Comparison of ENCODE assay signal across 20 cellular contexts in genomic region chr6:134480593-134480992, GRCh38.
DNase-seq lines count a peak whose midpoint lies in the region; ATAC-seq and TF ChIP-seq lines count a peak whose summit lies in the region.
"Had no signal": no experiment of that assay in that cellular context is flagged by ENCODE, and none has a peak within 500 bp of the region (broad histone marks: within the 10 kb centered on the region; RNA-seq: fewer than 3 reads in every experiment).

No MANE protein-coding gene starts in this region.

- no peaks in the 10 kb centered on the region for H3K36me3 Mint-ChIP-seq in T-helper 2 cell treated with Interferon-gamma antibody and Interleukin-4, amounts not matched to agents 5 μg/mL and 100 μg/mL, for 36 hours (ENCODE audit: low read depth)
- H3K36me3 Mint-ChIP-seq: activated CD8-positive, alpha-beta memory T cell treated with anti-CD3 and anti-CD28 coated beads, Interleukin-2, amount 10 ng/mL, durations not matched to agents 7 days and 5 days; mesothelial cell of epicardium; type B pancreatic cell had no signal

- H3K27me3 Mint-ChIP-seq in T-helper 2 cell treated with Interferon-gamma antibody and Interleukin-4, amounts not matched to agents 5 μg/mL and 100 μg/mL, for 36 hours (ENCODE audit: low read depth): no peaks in the 10 kb centered on the region
- H3K27me3 Mint-ChIP-seq: activated CD8-positive, alpha-beta memory T cell treated with anti-CD3 and anti-CD28 coated beads, Interleukin-2, amount 10 ng/mL, durations not matched to agents 7 days and 5 days; CD4-positive, alpha-beta T cell had no signal

- peaks cover 0 to 15% (median 8%) of the 10 kb centered on the region in 4 donors for H3K4me1 ChIP-seq in stomach
- no peaks in the 10 kb centered on the region for H3K4me1 ChIP-seq in uterus

- H3K27ac ChIP-seq in stomach: peak overlapping the region in 4 of 5 donors; percentile 43 to 49 (median 46)
- H3K27ac ChIP-seq in uterus: no peak overlapping the region
- H3K27ac ChIP-seq: SJSA1 had no signal

- H3K4me3 ChIP-seq in astrocyte of the cerebellum (ENCODE audit: low read depth, low read length): no peak overlapping the region
- no peak overlapping the region for H3K4me3 ChIP-seq in fibroblast of pulmonary artery (replicated peaks; ENCODE audit: low read depth, low read length)
- H3K4me3 ChIP-seq in stomach: no peak overlapping the region
- no peak overlapping the region for H3K4me3 ChIP-seq in uterus
- H3K4me3 ChIP-seq: SJSA1 had no signal

- ATAC-seq in left cardiac atrium (peak in 1 of 2 donors; percentile 59), left ventricle myocardium superior (no peak), HG03565 (IDR thresholded peaks at IDR 0.05; ENCODE audit: unreplicated experiment) (no peak)
- ATAC-seq: activated CD8-positive, alpha-beta memory T cell treated with anti-CD3 and anti-CD28 coated beads, Interleukin-2, amount 10 ng/mL, durations not matched to agents 7 days and 5 days had no signal

- H3K36me3 ChIP-seq in stomach: no peaks in the 10 kb centered on the region
- H3K36me3 ChIP-seq in uterus: no peaks in the 10 kb centered on the region
- H3K36me3 ChIP-seq: SJSA1 had no signal

- no peaks in the 10 kb centered on the region for H3K9me3 Mint-ChIP-seq in T-helper 2 cell treated with Interferon-gamma antibody and Interleukin-4, amounts not matched to agents 5 μg/mL and 100 μg/mL, for 36 hours
- H3K9me3 Mint-ChIP-seq: CD4-positive, alpha-beta T cell; mesothelial cell of epicardium had no signal

- H3K9me3 ChIP-seq in stomach (no peaks in the 10 kb centered on the region), uterus (no peaks in the 10 kb centered on the region)
- H3K9me3 ChIP-seq: SJSA1 had no signal

- TF ChIP-seq CTCF in astrocyte of the cerebellum (IDR thresholded peaks at IDR 0.05; ENCODE audit: low read depth, low read length, missing control alignments): no peak
- TF ChIP-seq CTCF in fibroblast of pulmonary artery (IDR thresholded peaks at IDR 0.05; ENCODE audit: low read length, missing control alignments): no peak
- TF ChIP-seq CTCF in stomach (IDR thresholded peaks at IDR 0.05): no peak
- TF ChIP-seq CTCF in uterus (IDR thresholded peaks at IDR 0.05): no peak

- TF ChIP-seq EP300 in stomach (IDR thresholded peaks at IDR 0.05): no peak

- H3K4me1 Mint-ChIP-seq in T-helper 2 cell treated with Interferon-gamma antibody and Interleukin-4, amounts not matched to agents 5 μg/mL and 100 μg/mL, for 36 hours (ENCODE audit: low read depth): peaks cover 6% of the 10 kb centered on the region
- H3K4me1 Mint-ChIP-seq: mesothelial cell of epicardium had no signal

- intact Hi-C loops in left cardiac atrium (cut with DNase I): no loop called here
- intact Hi-C loops in left ventricle myocardium superior (cut with micrococcal nuclease): no loop called here
- intact Hi-C loops in stomach (cut with DNase I; ENCODE audit: low total_unique reads): no loop called here
- intact Hi-C loops in uterus (cut with DNase I; ENCODE audit: low total_unique reads): no loop called here

- DNase-seq in left cardiac atrium (peak; percentile 46), left ventricle myocardium superior (no peak), astrocyte of the cerebellum (ENCODE audit: low read depth) (peak; percentile 60), fibroblast of pulmonary artery (ENCODE audit: low read depth) (peak; percentile 59), stomach (peak; percentile 83), uterus (no peak)
- no peak for DNase-seq in T-helper 2 cell treated with Interferon-gamma antibody and Interleukin-4, amounts not matched to agents 5 μg/mL and 100 μg/mL, for 36 hours (ENCODE audit: low spot score)
- DNase-seq: activated CD4-positive, alpha-beta T cell treated with anti-CD3 and anti-CD28 coated beads for 1 hour; activated CD8-positive, alpha-beta memory T cell treated with anti-CD3 and anti-CD28 coated beads, Interleukin-2, amount 10 ng/mL, durations not matched to agents 7 days and 5 days; amygdala; CD4-positive, alpha-beta T cell; DND-41; NCI-H1694 treated with DMSO at 0.1 percent for 48 hours; NCI-H510A; stimulated activated naive CD4-positive, alpha-beta T cell; T1000 had no signal

- H3K4me3 Mint-ChIP-seq in T-helper 2 cell treated with Interferon-gamma antibody and Interleukin-4, amounts not matched to agents 5 μg/mL and 100 μg/mL, for 36 hours: no peak overlapping the region
- H3K4me3 Mint-ChIP-seq: activated CD8-positive, alpha-beta memory T cell treated with anti-CD3 and anti-CD28 coated beads, Interleukin-2, amount 10 ng/mL, durations not matched to agents 7 days and 5 days; CD4-positive, alpha-beta T cell; mesothelial cell of epicardium; type B pancreatic cell had no signal

- no peak overlapping the region for H3K27ac Mint-ChIP-seq in T-helper 2 cell treated with Interferon-gamma antibody and Interleukin-4, amounts not matched to agents 5 μg/mL and 100 μg/mL, for 36 hours
- H3K27ac Mint-ChIP-seq: activated CD8-positive, alpha-beta memory T cell treated with anti-CD3 and anti-CD28 coated beads, Interleukin-2, amount 10 ng/mL, durations not matched to agents 7 days and 5 days; CD4-positive, alpha-beta T cell; mesothelial cell of epicardium; type B pancreatic cell had no signal

- H3K27me3 ChIP-seq in stomach (no peaks in the 10 kb centered on the region), uterus (no peaks in the 10 kb centered on the region)
- H3K27me3 ChIP-seq: SJSA1 had no signal

- 26 to 42% (median 35%) methylated on average over 1 of the region's 1 CpG for WGBS in stomach, 5 donors

- in situ Hi-C loops in astrocyte of the cerebellum (cut with HindIII; ENCODE audit: low sequenced_read_pairs): no loop called here

- no peak for TF ChIP-seq POLR2A in stomach (IDR thresholded peaks at IDR 0.05)
- no peak for TF ChIP-seq POLR2A in uterus (IDR thresholded peaks at IDR 0.05)

Comparison
In these comparisons a context has a peak if more than half of its experiments do, and no peak if none do; other contexts are left out.
1. DNase-seq: peak in left cardiac atrium (single experiment), astrocyte of the cerebellum (single experiment), fibroblast of pulmonary artery (single experiment) and stomach (single experiment); none in left ventricle myocardium superior (single experiment), uterus (0 of 2) and T-helper 2 cell treated with Interferon-gamma antibody and Interleukin-4, amounts not matched to agents 5 μg/mL and 100 μg/mL, for 36 hours (single experiment).
2. H3K27ac ChIP-seq: peak in stomach (4 of 5); none in uterus (0 of 2).